ENCODE assay signal across 1 cellular context in the genomic region with DNA sequence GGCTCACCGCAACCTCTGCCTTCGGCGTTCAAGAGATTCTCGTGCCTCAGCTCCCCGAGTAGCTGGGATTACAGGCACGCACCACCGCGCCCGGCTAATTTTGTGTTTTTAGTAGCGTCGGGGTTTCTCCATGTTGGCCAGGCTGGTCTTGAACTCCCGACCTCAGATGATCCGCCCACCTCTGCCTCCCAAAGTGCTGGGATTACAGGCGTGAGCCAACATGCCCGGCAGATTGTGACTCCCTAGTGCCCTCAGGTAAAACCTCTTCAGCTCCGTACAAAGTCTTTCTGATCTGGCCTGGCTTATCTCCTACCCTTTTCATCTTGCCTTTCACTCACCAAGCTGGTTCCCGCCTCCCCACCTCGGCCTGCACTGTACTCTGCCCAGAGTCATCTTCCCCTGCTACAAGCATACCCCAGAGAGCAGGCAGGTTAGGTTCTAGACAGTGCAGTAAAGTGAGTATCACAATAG.
TF ChIP-seq lines count a peak whose summit lies in the region.

No MANE protein-coding gene starts in this region.

TF ChIP-seq in HepG2, 621 proteins besides CTCF, POLR2A, EP300 and RAD21 (continued from another document and continues in another):
- TF ChIP-seq, protein P1, sequence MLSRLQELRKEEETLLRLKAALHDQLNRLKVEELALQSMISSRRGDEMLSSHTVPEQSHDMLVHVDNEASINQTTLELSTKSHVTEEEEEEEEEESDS (CRISPR knock-in tag; IDR thresholded peaks at IDR 0.05; ENCODE audit: borderline replicate concordance), result no peak
- TF ChIP-seq ZNF253 (CRISPR knock-in tag; IDR thresholded peaks at IDR 0.05; ENCODE audit: borderline replicate concordance) (no peak), ATRX (CRISPR knock-in tag; IDR thresholded peaks at IDR 0.05; ENCODE audit: borderline replicate concordance) (no peak), SUZ12 (IDR thresholded peaks at IDR 0.05; ENCODE audit: low read depth, low read length) (no peak), ZNF230 (CRISPR knock-in tag; IDR thresholded peaks at IDR 0.05) (no peak), ZBTB38 (CRISPR knock-in tag; IDR thresholded peaks at IDR 0.05) (no peak; the same call in 1 of the 2 replicates), ZNF251 (CRISPR knock-in tag; IDR thresholded peaks at IDR 0.05) (no peak), KAT2B (IDR thresholded peaks at IDR 0.05; ENCODE audit: borderline replicate concordance, low read depth, low read length) (no peak), FOSL1 (CRISPR knock-in tag; IDR thresholded peaks at IDR 0.05; ENCODE audit: borderline replicate concordance) (no peak), ETV5 (CRISPR knock-in tag; IDR thresholded peaks at IDR 0.05; ENCODE audit: borderline replicate concordance) (no peak), U2AF1 (optimal IDR thresholded peaks at IDR 0.05; ENCODE audit: low read depth, low read length) (no peak), SALL2 (CRISPR knock-in tag; IDR thresholded peaks at IDR 0.05) (no peak), ZSCAN30 (CRISPR knock-in tag; IDR thresholded peaks at IDR 0.05) (no peak), SP4 (CRISPR knock-in tag; IDR thresholded peaks at IDR 0.05) (0 out of 2 replicates have a peak, but pooled peaks have one; percentile 5), AHR (CRISPR knock-in tag; IDR thresholded peaks at IDR 0.05) (no peak), ZNF235 (CRISPR knock-in tag; IDR thresholded peaks at IDR 0.05; ENCODE audit: borderline replicate concordance) (no peak), ZNF550 (CRISPR knock-in tag; IDR thresholded peaks at IDR 0.05; ENCODE audit: borderline replicate concordance) (no peak), ZNF24 (IDR thresholded peaks at IDR 0.05) (no peak), ADNP (CRISPR knock-in tag; IDR thresholded peaks at IDR 0.05) (peak; percentile 95), RBM39 (IDR thresholded peaks at IDR 0.05; ENCODE audit: low read depth, low read length, poor library complexity, severe bottlenecking) (no peak), ZNF530 (CRISPR knock-in tag; IDR thresholded peaks at IDR 0.05; ENCODE audit: low read depth) (no peak), PITX1 (CRISPR knock-in tag; IDR thresholded peaks at IDR 0.05) (peak; percentile 84; the same call in 1 of the 2 replicates), ZNF607 (CRISPR knock-in tag; IDR thresholded peaks at IDR 0.05; ENCODE audit: borderline replicate concordance) (no peak), ZNF343 (CRISPR knock-in tag; IDR thresholded peaks at IDR 0.05) (no peak), JUND (CRISPR knock-in tag; IDR thresholded peaks at IDR 0.05) (no peak), ELF4 (CRISPR knock-in tag; IDR thresholded peaks at IDR 0.05; ENCODE audit: borderline replicate concordance) (no peak), NCOA2 (CRISPR knock-in tag; IDR thresholded peaks at IDR 0.05) (no peak; the same call in 1 of the 2 replicates), KDM4B (CRISPR knock-in tag; IDR thresholded peaks at IDR 0.05) (no peak), ZNF33A (CRISPR knock-in tag; IDR thresholded peaks at IDR 0.05; ENCODE audit: borderline replicate concordance) (no peak), MIXL1 (CRISPR knock-in tag; IDR thresholded peaks at IDR 0.05) (no peak), ZSCAN9 (CRISPR knock-in tag; IDR thresholded peaks at IDR 0.05; ENCODE audit: borderline replicate concordance) (no peak), ZNF263 (CRISPR knock-in tag; IDR thresholded peaks at IDR 0.05) (0 out of 2 replicates have a peak, but pooled peaks have one; percentile 31), ARNTL (CRISPR knock-in tag; IDR thresholded peaks at IDR 0.05) (no peak), FOSL2 (CRISPR knock-in tag; IDR thresholded peaks at IDR 0.05) (no peak), RFXAP (CRISPR knock-in tag; IDR thresholded peaks at IDR 0.05; ENCODE audit: borderline replicate concordance) (0 out of 2 replicates have a peak, but pooled peaks have one; percentile 60), STAG1 (CRISPR knock-in tag; IDR thresholded peaks at IDR 0.05) (no peak), NR2F6 (IDR thresholded peaks at IDR 0.05) (no peak), NR2F6 (CRISPR knock-in tag; IDR thresholded peaks at IDR 0.05) (no peak; the same call in 1 of the 2 replicates)
- TF ChIP-seq, protein P2, sequence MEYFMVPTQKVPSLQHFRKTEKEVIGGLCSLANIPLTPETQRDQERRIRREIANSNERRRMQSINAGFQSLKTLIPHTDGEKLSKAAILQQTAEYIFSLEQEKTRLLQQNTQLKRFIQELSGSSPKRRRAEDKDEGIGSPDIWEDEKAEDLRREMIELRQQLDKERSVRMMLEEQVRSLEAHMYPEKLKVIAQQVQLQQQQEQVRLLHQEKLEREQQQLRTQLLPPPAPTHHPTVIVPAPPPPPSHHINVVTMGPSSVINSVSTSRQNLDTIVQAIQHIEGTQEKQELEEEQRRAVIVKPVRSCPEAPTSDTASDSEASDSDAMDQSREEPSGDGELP (IDR thresholded peaks at IDR 0.05; ENCODE audit: borderline replicate concordance, low read depth), result no peak
- TF ChIP-seq, protein P3, sequence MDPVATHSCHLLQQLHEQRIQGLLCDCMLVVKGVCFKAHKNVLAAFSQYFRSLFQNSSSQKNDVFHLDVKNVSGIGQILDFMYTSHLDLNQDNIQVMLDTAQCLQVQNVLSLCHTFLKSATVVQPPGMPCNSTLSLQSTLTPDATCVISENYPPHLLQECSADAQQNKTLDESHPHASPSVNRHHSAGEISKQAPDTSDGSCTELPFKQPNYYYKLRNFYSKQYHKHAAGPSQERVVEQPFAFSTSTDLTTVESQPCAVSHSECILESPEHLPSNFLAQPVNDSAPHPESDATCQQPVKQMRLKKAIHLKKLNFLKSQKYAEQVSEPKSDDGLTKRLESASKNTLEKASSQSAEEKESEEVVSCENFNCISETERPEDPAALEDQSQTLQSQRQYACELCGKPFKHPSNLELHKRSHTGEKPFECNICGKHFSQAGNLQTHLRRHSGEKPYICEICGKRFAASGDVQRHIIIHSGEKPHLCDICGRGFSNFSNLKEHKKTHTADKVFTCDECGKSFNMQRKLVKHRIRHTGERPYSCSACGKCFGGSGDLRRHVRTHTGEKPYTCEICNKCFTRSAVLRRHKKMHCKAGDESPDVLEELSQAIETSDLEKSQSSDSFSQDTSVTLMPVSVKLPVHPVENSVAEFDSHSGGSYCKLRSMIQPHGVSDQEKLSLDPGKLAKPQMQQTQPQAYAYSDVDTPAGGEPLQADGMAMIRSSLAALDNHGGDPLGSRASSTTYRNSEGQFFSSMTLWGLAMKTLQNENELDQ (CRISPR knock-in tag; IDR thresholded peaks at IDR 0.05; ENCODE audit: borderline replicate concordance), result no peak
- TF ChIP-seq, protein P4, sequence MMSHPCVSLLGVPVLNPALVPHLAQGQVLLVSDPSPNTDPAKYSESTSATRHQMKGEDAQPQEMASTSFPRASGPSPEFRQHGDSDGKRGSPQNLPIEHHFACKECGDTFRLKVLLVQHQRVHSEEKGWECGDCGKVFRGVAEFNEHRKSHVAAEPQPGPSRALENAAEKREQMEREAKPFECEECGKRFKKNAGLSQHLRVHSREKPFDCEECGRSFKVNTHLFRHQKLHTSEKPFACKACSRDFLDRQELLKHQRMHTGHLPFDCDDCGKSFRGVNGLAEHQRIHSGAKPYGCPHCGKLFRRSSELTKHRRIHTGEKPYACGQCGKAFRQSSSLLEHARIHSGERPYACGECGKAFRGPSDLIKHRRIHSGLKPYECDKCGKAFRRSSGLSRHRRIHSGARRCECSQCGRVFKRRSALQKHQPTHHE (CRISPR knock-in tag; IDR thresholded peaks at IDR 0.05; ENCODE audit: borderline replicate concordance), result no peak
- TF ChIP-seq, protein P5, sequence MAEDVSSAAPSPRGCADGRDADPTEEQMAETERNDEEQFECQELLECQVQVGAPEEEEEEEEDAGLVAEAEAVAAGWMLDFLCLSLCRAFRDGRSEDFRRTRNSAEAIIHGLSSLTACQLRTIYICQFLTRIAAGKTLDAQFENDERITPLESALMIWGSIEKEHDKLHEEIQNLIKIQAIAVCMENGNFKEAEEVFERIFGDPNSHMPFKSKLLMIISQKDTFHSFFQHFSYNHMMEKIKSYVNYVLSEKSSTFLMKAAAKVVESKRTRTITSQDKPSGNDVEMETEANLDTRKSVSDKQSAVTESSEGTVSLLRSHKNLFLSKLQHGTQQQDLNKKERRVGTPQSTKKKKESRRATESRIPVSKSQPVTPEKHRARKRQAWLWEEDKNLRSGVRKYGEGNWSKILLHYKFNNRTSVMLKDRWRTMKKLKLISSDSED (CRISPR knock-in tag; IDR thresholded peaks at IDR 0.05), result no peak
- TF ChIP-seq, protein P6, sequence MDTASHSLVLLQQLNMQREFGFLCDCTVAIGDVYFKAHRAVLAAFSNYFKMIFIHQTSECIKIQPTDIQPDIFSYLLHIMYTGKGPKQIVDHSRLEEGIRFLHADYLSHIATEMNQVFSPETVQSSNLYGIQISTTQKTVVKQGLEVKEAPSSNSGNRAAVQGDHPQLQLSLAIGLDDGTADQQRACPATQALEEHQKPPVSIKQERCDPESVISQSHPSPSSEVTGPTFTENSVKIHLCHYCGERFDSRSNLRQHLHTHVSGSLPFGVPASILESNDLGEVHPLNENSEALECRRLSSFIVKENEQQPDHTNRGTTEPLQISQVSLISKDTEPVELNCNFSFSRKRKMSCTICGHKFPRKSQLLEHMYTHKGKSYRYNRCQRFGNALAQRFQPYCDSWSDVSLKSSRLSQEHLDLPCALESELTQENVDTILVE (CRISPR knock-in tag; IDR thresholded peaks at IDR 0.05), result no peak
- TF ChIP-seq, protein P7, sequence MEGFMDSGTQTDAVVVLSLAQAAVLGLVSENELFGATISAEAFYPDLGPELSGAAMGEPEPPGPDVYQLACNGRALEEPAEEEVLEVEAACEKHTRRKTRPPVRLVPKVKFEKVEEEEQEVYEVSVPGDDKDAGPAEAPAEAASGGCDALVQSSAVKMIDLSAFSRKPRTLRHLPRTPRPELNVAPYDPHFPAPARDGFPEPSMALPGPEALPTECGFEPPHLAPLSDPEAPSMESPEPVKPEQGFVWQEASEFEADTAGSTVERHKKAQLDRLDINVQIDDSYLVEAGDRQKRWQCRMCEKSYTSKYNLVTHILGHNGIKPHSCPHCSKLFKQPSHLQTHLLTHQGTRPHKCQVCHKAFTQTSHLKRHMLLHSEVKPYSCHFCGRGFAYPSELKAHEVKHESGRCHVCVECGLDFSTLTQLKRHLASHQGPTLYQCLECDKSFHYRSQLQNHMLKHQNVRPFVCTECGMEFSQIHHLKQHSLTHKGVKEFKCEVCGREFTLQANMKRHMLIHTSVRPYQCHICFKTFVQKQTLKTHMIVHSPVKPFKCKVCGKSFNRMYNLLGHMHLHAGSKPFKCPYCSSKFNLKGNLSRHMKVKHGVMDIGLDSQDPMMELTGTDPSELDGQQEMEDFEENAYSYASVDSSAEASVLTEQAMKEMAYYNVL (CRISPR knock-in tag; IDR thresholded peaks at IDR 0.05; ENCODE audit: borderline replicate concordance), result 0 out of 2 replicates have a peak, but pooled peaks have one; percentile 40
- TF ChIP-seq, protein P8, sequence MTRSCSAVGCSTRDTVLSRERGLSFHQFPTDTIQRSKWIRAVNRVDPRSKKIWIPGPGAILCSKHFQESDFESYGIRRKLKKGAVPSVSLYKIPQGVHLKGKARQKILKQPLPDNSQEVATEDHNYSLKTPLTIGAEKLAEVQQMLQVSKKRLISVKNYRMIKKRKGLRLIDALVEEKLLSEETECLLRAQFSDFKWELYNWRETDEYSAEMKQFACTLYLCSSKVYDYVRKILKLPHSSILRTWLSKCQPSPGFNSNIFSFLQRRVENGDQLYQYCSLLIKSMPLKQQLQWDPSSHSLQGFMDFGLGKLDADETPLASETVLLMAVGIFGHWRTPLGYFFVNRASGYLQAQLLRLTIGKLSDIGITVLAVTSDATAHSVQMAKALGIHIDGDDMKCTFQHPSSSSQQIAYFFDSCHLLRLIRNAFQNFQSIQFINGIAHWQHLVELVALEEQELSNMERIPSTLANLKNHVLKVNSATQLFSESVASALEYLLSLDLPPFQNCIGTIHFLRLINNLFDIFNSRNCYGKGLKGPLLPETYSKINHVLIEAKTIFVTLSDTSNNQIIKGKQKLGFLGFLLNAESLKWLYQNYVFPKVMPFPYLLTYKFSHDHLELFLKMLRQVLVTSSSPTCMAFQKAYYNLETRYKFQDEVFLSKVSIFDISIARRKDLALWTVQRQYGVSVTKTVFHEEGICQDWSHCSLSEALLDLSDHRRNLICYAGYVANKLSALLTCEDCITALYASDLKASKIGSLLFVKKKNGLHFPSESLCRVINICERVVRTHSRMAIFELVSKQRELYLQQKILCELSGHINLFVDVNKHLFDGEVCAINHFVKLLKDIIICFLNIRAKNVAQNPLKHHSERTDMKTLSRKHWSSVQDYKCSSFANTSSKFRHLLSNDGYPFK (CRISPR knock-in tag; IDR thresholded peaks at IDR 0.05; ENCODE audit: borderline replicate concordance), result no peak
- TF ChIP-seq, protein P9, sequence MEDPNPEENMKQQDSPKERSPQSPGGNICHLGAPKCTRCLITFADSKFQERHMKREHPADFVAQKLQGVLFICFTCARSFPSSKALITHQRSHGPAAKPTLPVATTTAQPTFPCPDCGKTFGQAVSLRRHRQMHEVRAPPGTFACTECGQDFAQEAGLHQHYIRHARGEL (CRISPR knock-in tag; IDR thresholded peaks at IDR 0.05), result no peak
- TF ChIP-seq, protein P10, sequence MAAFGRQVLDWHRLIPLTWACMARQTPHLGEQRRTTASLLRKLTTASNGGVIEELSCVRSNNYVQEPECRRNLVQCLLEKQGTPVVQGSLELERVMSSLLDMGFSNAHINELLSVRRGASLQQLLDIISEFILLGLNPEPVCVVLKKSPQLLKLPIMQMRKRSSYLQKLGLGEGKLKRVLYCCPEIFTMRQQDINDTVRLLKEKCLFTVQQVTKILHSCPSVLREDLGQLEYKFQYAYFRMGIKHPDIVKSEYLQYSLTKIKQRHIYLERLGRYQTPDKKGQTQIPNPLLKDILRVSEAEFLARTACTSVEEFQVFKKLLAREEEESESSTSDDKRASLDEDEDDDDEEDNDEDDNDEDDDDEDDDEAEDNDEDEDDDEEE (CRISPR knock-in tag; IDR thresholded peaks at IDR 0.05), result no peak
- TF ChIP-seq, protein P11, sequence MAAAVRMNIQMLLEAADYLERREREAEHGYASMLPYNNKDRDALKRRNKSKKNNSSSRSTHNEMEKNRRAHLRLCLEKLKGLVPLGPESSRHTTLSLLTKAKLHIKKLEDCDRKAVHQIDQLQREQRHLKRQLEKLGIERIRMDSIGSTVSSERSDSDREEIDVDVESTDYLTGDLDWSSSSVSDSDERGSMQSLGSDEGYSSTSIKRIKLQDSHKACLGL (CRISPR knock-in tag; IDR thresholded peaks at IDR 0.05), result no peak
- TF ChIP-seq, protein P12, sequence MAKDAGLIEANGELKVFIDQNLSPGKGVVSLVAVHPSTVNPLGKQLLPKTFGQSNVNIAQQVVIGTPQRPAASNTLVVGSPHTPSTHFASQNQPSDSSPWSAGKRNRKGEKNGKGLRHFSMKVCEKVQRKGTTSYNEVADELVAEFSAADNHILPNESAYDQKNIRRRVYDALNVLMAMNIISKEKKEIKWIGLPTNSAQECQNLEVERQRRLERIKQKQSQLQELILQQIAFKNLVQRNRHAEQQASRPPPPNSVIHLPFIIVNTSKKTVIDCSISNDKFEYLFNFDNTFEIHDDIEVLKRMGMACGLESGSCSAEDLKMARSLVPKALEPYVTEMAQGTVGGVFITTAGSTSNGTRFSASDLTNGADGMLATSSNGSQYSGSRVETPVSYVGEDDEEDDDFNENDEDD (CRISPR knock-in tag; IDR thresholded peaks at IDR 0.05; ENCODE audit: borderline replicate concordance), result peak; percentile 68; the same call in 1 of the 2 replicates
